1 cellular context compared by ENCODE assay signal in genomic region chr18:30271716-30272115, GRCh38.
TF ChIP-seq lines count a peak whose summit lies in the region.

No MANE protein-coding gene starts in this region.

TF ChIP-seq in HCT116, 20 proteins besides CTCF, POLR2A, EP300 and RAD21 (continued from another document):
- TF ChIP-seq MAX (IDR thresholded peaks at IDR 0.05) = no peak
